ENCODE assay signal across 12 cellular contexts in genomic region chr5:124438390-124439380, GRCh38.
DNase-seq lines count a peak whose midpoint lies in the region; ATAC-seq and TF ChIP-seq lines count a peak whose summit lies in the region.
"Had no signal": no experiment of that assay in that cellular context is flagged by ENCODE, and none has a peak within 500 bp of the region (broad histone marks: within the 10 kb centered on the region; RNA-seq: fewer than 3 reads in every experiment).

No MANE protein-coding gene starts in this region.

- H3K27ac ChIP-seq in Panc1 (ENCODE audit: low read length): peak overlapping the region; percentile 23; the same call in 1 of the 2 replicates

- CTCF ChIA-PET in Panc1 (lab: Charles Lee): interaction anchor here (0.6 kb wide), 1 partner anchor 768 kb away, joined by 9 read pairs; no protein-coding TSS in a partner anchor

- no TSS peak for BruUV-seq in Panc1 (replicated peaks; lab: Mats Ljungman, UMichigan)

- DNase-seq in SHP77 (lab: John Stamatoyannopoulos, UW) (peak; percentile 14 to 17), SHP77 treated with DMSO at 0.1 percent for 48 hours (lab: John Stamatoyannopoulos, UW) (no peak), Panc1 (ENCODE audit: low read depth, low spot score) (no peak), iPS DF 19.7 (ENCODE audit: low read depth, low spot score) (peak; percentile 33), NOMO-1 treated with dmso at 0.1 percent for 144 hours (lab: John Stamatoyannopoulos, UW; ENCODE audit: unreplicated experiment) (no peak), NCI-H1930 (lab: John Stamatoyannopoulos, UW) (no peak)
- DNase-seq: activated CD4-positive, CD25-positive, alpha-beta regulatory T cell treated with anti-CD3 and anti-CD28 coated beads, Interleukin-2, amount 50 U/mL, for 72 hours; activated effector memory CD4-positive, alpha-beta T cell treated with Interleukin-2 at 50 U/mL for 16 hours; stimulated activated CD4-positive, alpha-beta T cell treated with anti-CD3 and anti-CD28 coated beads, Interleukin-12 subunit alpha, Interleukin-12 subunit beta, amount 100 ng/mL, for 4 hours had no signal

- no peak overlapping the region for H3K4me3 Mint-ChIP-seq in stimulated activated memory B cell treated with anti-CD40 and anti-IgM and Interleukin-4, amounts not matched to agents 10 μg/mL and 1 μg/mL and 100 μg/mL, for 72 hours

- H3K27me3 ChIP-seq in Panc1 (ENCODE audit: control insufficient read depth, insufficient read depth, low read length): no peaks in the 10 kb centered on the region

- H3K27me3 Mint-ChIP-seq in stimulated activated memory B cell treated with anti-CD40 and anti-IgM and Interleukin-4, amounts not matched to agents 10 μg/mL and 1 μg/mL and 100 μg/mL, for 72 hours: no peaks in the 10 kb centered on the region

- intact Hi-C loops in Panc1 (cut with micrococcal nuclease; ENCODE audit: unreplicated experiment): no loop called here

- H3K4me3 ChIP-seq in Panc1 (ENCODE audit: low read depth in 2 of 2, low read length in 2 of 2): peak overlapping the region in 1 of 2 experiments; percentile 21; a peak in 2 of 4 replicates

- ATAC-seq in Panc1 (no peak), GM19395 (IDR thresholded peaks at IDR 0.05; ENCODE audit: unreplicated experiment) (no peak)
- ATAC-seq in stimulated activated memory B cell treated with anti-CD40 and anti-IgM and Interleukin-4, amounts not matched to agents 10 μg/mL and 1 μg/mL and 100 μg/mL, for 72 hours: peak; percentile 59
- ATAC-seq: HCT116 had no signal

- POLR2A ChIA-PET in Panc1 (lab: Charles Lee): no interaction called here

- no peak for TF ChIP-seq CTCF in Panc1 (IDR thresholded peaks at IDR 0.05)

- H3K9me3 Mint-ChIP-seq in stimulated activated memory B cell treated with anti-CD40 and anti-IgM and Interleukin-4, amounts not matched to agents 10 μg/mL and 1 μg/mL and 100 μg/mL, for 72 hours: peaks cover under 1% of the 10 kb centered on the region

- no peak overlapping the region for H3K27ac Mint-ChIP-seq in stimulated activated memory B cell treated with anti-CD40 and anti-IgM and Interleukin-4, amounts not matched to agents 10 μg/mL and 1 μg/mL and 100 μg/mL, for 72 hours

- peaks cover 11% of the 10 kb centered on the region for H3K4me1 Mint-ChIP-seq in stimulated activated memory B cell treated with anti-CD40 and anti-IgM and Interleukin-4, amounts not matched to agents 10 μg/mL and 1 μg/mL and 100 μg/mL, for 72 hours

- H3K9me3 ChIP-seq in Panc1 (ENCODE audit: control insufficient read depth, insufficient read depth, low read depth, low read length): peaks cover 6% of the 10 kb centered on the region; the same call in 1 of the 2 replicates

- no peaks in the 10 kb centered on the region for H3K4me1 ChIP-seq in Panc1 (ENCODE audit: control insufficient read depth, insufficient read depth, low read length)

- H3K36me3 Mint-ChIP-seq in stimulated activated memory B cell treated with anti-CD40 and anti-IgM and Interleukin-4, amounts not matched to agents 10 μg/mL and 1 μg/mL and 100 μg/mL, for 72 hours: no peaks in the 10 kb centered on the region

- no peaks in the 10 kb centered on the region for H3K36me3 ChIP-seq in Panc1 (ENCODE audit: control insufficient read depth, insufficient read depth, low read length)

- in situ Hi-C loops in Panc1 (cut with HindIII; ENCODE audit: low pct_unique_long_range_greater_than_20kb, low sequenced_read_pairs): no loop called here

Comparison
In these comparisons a context has a peak if more than half of its experiments do, and no peak if none do; other contexts are left out.
1. DNase-seq: peak in SHP77 (2 of 2) and iPS DF 19.7 (single experiment); none in SHP77 treated with DMSO at 0.1 percent for 48 hours (single experiment), Panc1 (single experiment), NOMO-1 treated with dmso at 0.1 percent for 144 hours (single experiment) and NCI-H1930 (0 of 2).